ENCODE assay signal across 27 cellular contexts in genomic region chr2:113131343-113131933, GRCh38. TPM values are rescaled to one million over a fixed set of nuclear protein-coding genes. Genes with fewer than 3 reads are reported as not detected.
"Had no signal": no experiment of that assay in that cellular context is flagged by ENCODE, and none has a peak within 500 bp of the region (broad histone marks: within the 10 kb centered on the region; RNA-seq: fewer than 3 reads in every experiment).

No MANE protein-coding gene starts in this region.

- H3K9me3 ChIP-seq: adrenal gland had no signal

- H3K36me3 Mint-ChIP-seq: activated naive CD8-positive, alpha-beta T cell treated with anti-CD3 and anti-CD28 coated beads, Interleukin-2, amount 10 ng/mL, durations not matched to agents 7 days and 5 days; WTC11 had no signal

- H3K27ac Mint-ChIP-seq: activated naive CD8-positive, alpha-beta T cell treated with anti-CD3 and anti-CD28 coated beads, Interleukin-2, amount 10 ng/mL, durations not matched to agents 7 days and 5 days; activated T-cell treated with anti-CD3 and anti-CD28 coated beads, Interleukin-2, amount 50 U/mL, for 72 hours; T-helper 17 cell; WTC11 had no signal

- H3K4me3 ChIP-seq: adrenal gland had no signal

- ATAC-seq: activated T-cell treated with anti-CD3 and anti-CD28 coated beads, Interleukin-2, amount 50 U/mL, for 72 hours; T-helper 17 cell; WTC11 had no signal

- H3K9ac ChIP-seq: KMS-11 had no signal

- H3K4me2 ChIP-seq: KMS-11 had no signal

- H3K4me1 Mint-ChIP-seq: WTC11 had no signal

- H3K27me3 ChIP-seq: adrenal gland had no signal

- FAIRE-seq: bronchial epithelial cell had no signal

- DNase-seq: activated CD4-positive, alpha-beta T cell treated with anti-CD3 and anti-CD28 coated beads for 48 hours; activated CD4-positive, alpha-beta T cell treated with anti-CD3 and anti-CD28 coated beads, Interleukin-2, amount 50 U/mL, for 4 hours; activated CD4-positive, CD25-positive, alpha-beta regulatory T cell treated with anti-CD3 and anti-CD28 coated beads, Interleukin-2, amount 50 U/mL, for 72 hours; activated CD8-positive, alpha-beta memory T cell treated with anti-CD3 and anti-CD28 coated beads for 24 hours; activated naive CD4-positive, alpha-beta T cell treated with anti-CD3 and anti-CD28 coated beads, Interleukin-2, amount 50 U/mL, for 16 hours; activated naive CD8-positive, alpha-beta T cell treated with anti-CD3 and anti-CD28 coated beads, Interleukin-2, amount 10 ng/mL, durations not matched to agents 7 days and 5 days; activated T-cell treated with anti-CD3 and anti-CD28 coated beads, Interleukin-2, amount 50 U/mL, for 72 hours; adrenal gland; anterior cingulate cortex; NCI-H1092; NCI-H1417 treated with DMSO at 0.1 percent for 48 hours; NCI-H1694; NCI-H2029; NCI-H2107; NCI-H2171 treated with DMSO at 0.1 percent for 48 hours; NCI-H226; NCI-H526 treated with DMSO at 0.1 percent for 48 hours; NCI-H82; SIG-M5; T-helper 17 cell; T-helper 9 cell had no signal

- H3K36me3 ChIP-seq: adrenal gland had no signal

- H3K27ac ChIP-seq: adrenal gland, KMS-11 had no signal

- H3K4me3 Mint-ChIP-seq: activated naive CD8-positive, alpha-beta T cell treated with anti-CD3 and anti-CD28 coated beads, Interleukin-2, amount 10 ng/mL, durations not matched to agents 7 days and 5 days; activated T-cell treated with anti-CD3 and anti-CD28 coated beads, Interleukin-2, amount 50 U/mL, for 72 hours; T-helper 17 cell; WTC11 had no signal

- H3K9me3 Mint-ChIP-seq: activated naive CD8-positive, alpha-beta T cell treated with anti-CD3 and anti-CD28 coated beads, Interleukin-2, amount 10 ng/mL, durations not matched to agents 7 days and 5 days; activated T-cell treated with anti-CD3 and anti-CD28 coated beads, Interleukin-2, amount 50 U/mL, for 72 hours; WTC11 had no signal

RNA-seq across cellular contexts. Expression of gene IL1RN, which starts 4.0 kb away (rescaled TPM):
- total RNA-seq: MCF 10A, NCI-H460, OCI-LY7, WTC11 had no signal
